In genomic region chrX:14351889-14352288, GRCh38 we compare ENCODE assay signal across 23 cellular contexts.
A peak's percentile ranks its signal among the peaks of the same experiment; 100 is the strongest.
DNase-seq lines count a peak whose midpoint lies in the region; ATAC-seq, FAIRE-seq and TF ChIP-seq lines count a peak whose summit lies in the region.
"Had no signal": no experiment of that assay in that cellular context is flagged by ENCODE, and none has a peak within 500 bp of the region (broad histone marks: within the 10 kb centered on the region; RNA-seq: fewer than 3 reads in every experiment).

No MANE protein-coding gene starts in this region.

- ATAC-seq in WTC11: peak; percentile 88
- ATAC-seq: naive thymus-derived CD8-positive, alpha-beta T cell had no signal

- H3K9me3 ChIP-seq in neuronal stem cell (replicated peaks in 1 of 2; ENCODE audit: control insufficient read depth in 2 of 2, insufficient read depth in 1 of 2, low read depth in 1 of 2, low read length in 2 of 2): no peaks in the 10 kb centered on the region
- H3K9me3 ChIP-seq in effector memory CD4-positive, alpha-beta T cell (ENCODE audit: control insufficient read depth, low read length): no peaks in the 10 kb centered on the region
- H3K9me3 ChIP-seq: BE2C, prostate gland, SJCRH30 had no signal

- no peak overlapping the region for H3K18ac ChIP-seq in neuronal stem cell (ENCODE audit: low read length)

- POLR2A ChIA-PET in WTC11 (lab: Charles Lee): no interaction called here

- H3K27ac Mint-ChIP-seq in WTC11: peak overlapping the region; percentile 83
- H3K27ac Mint-ChIP-seq: naive thymus-derived CD8-positive, alpha-beta T cell; type B pancreatic cell had no signal

- H2BK120ac ChIP-seq in neuronal stem cell (ENCODE audit: low read depth, low read length): no peak overlapping the region

- peak in 2 of 3 experiments; percentile 63 to 90 for DNase-seq in NCI-H1417 (lab: John Stamatoyannopoulos, UW)
- no peak for DNase-seq in NCI-H1417 treated with DMSO at 0.1 percent for 48 hours (lab: John Stamatoyannopoulos, UW)
- peak; percentile 92 for DNase-seq in NCI-H146 (lab: John Stamatoyannopoulos, UW)
- DNase-seq in WTC11 (ENCODE audit: low spot score): no peak
- peak; percentile 17 for DNase-seq in neuronal stem cell (ENCODE audit: low spot score)
- no peak for DNase-seq in GDM1 (lab: John Stamatoyannopoulos, UW)
- DNase-seq in effector memory CD4-positive, alpha-beta T cell: no peak
- DNase-seq in frontal cortex (ENCODE audit: low spot score in 2 of 2): no peak
- DNase-seq: 8988T; activated CD4-positive, alpha-beta T cell treated with anti-CD3 and anti-CD28 coated beads, Interleukin-2, amount 50 U/mL, for 48 hours; activated naive CD4-positive, alpha-beta T cell treated with anti-CD3 and anti-CD28 coated beads, Interleukin-2, amount 50 U/mL, for 16 hours; BE2C; islet precursor cell; naive thymus-derived CD8-positive, alpha-beta T cell; NCI-H187 treated with DMSO at 0.1 percent for 48 hours; NCI-H774 had no signal

- peaks cover 7 to 9% of the 10 kb centered on the region in 2 donors for H3K4me1 ChIP-seq in neuronal stem cell (ENCODE audit: control insufficient read depth in 2 of 2, insufficient read depth in 1 of 2, low read depth in 1 of 2, low read length in 2 of 2)
- H3K4me1 ChIP-seq in effector memory CD4-positive, alpha-beta T cell (ENCODE audit: control insufficient read depth, insufficient read depth, low read length, poor library complexity, severe bottlenecking): no peaks in the 10 kb centered on the region
- H3K4me1 ChIP-seq: BE2C, prostate gland, SJCRH30 had no signal

- no peak for TF ChIP-seq CTCF in WTC11 (IDR thresholded peaks at IDR 0.05)

- no peak overlapping the region for H3K23ac ChIP-seq in neuronal stem cell (ENCODE audit: low read depth, low read length, poor library complexity)

- H3K14ac ChIP-seq in neuronal stem cell (ENCODE audit: low read length): no peak overlapping the region

- no peak overlapping the region for H2AK5ac ChIP-seq in neuronal stem cell (ENCODE audit: low read depth, low read length)

- no peak overlapping the region for H2BK12ac ChIP-seq in neuronal stem cell (ENCODE audit: low read length)

- H2BK15ac ChIP-seq in neuronal stem cell (ENCODE audit: low read length): no peak overlapping the region

- peaks cover 21% of the 10 kb centered on the region for H3K36me3 Mint-ChIP-seq in WTC11
- H3K36me3 Mint-ChIP-seq: naive thymus-derived CD8-positive, alpha-beta T cell; type B pancreatic cell had no signal

- peaks cover 30% of the 10 kb centered on the region for H3K9me3 Mint-ChIP-seq in WTC11

- no peak overlapping the region for H4K8ac ChIP-seq in neuronal stem cell (ENCODE audit: low read depth, low read length)

- H3K27me3 ChIP-seq in neuronal stem cell (ENCODE audit: control insufficient read depth in 3 of 3, insufficient read depth in 3 of 3, low read depth in 1 of 3, low read length in 3 of 3): no peaks in the 10 kb centered on the region
- no peaks in the 10 kb centered on the region for H3K27me3 ChIP-seq in effector memory CD4-positive, alpha-beta T cell (replicated peaks; ENCODE audit: control insufficient read depth, insufficient read depth, low read length, poor library complexity, severe bottlenecking)
- H3K27me3 ChIP-seq: BE2C, SJCRH30 had no signal

- H3K36me3 ChIP-seq in neuronal stem cell (replicated peaks in 1 of 2; ENCODE audit: control insufficient read depth in 2 of 2, insufficient read depth in 2 of 2, low read length in 2 of 2): no peaks in the 10 kb centered on the region
- no peaks in the 10 kb centered on the region for H3K36me3 ChIP-seq in effector memory CD4-positive, alpha-beta T cell (ENCODE audit: control insufficient read depth, insufficient read depth, low read length)
- H3K36me3 ChIP-seq: BE2C, prostate gland, SJCRH30 had no signal

- no peak overlapping the region for H3K9ac ChIP-seq in neuronal stem cell (ENCODE audit: low read depth, low read length, poor library complexity)

- no peak overlapping the region for H2BK5ac ChIP-seq in neuronal stem cell (ENCODE audit: low read length)

- CTCF ChIA-PET in WTC11 (lab: Charles Lee): interaction anchor here (1.6 kb wide), 1 partner anchor 11 kb away, joined by 5 read pairs; no protein-coding TSS in a partner anchor

- no peak overlapping the region for H3K27ac ChIP-seq in neuronal stem cell (replicated peaks; ENCODE audit: low read length)
- no peak overlapping the region for H3K27ac ChIP-seq in effector memory CD4-positive, alpha-beta T cell (ENCODE audit: insufficient read depth, low read length, poor library complexity, severe bottlenecking)
- H3K27ac ChIP-seq: prostate gland, SJCRH30 had no signal

- H2AFZ ChIP-seq in neuronal stem cell (ENCODE audit: low read length): no peak overlapping the region

- no peaks in the 10 kb centered on the region for H3K79me1 ChIP-seq in neuronal stem cell (ENCODE audit: low read depth, low read length)

- no peak overlapping the region for H3K4me3 Mint-ChIP-seq in WTC11
- H3K4me3 Mint-ChIP-seq: naive thymus-derived CD8-positive, alpha-beta T cell; type B pancreatic cell had no signal

- no CpG with 5 or more reads among the region's 4 CpGs for WGBS in neuronal stem cell (ENCODE audit: extremely low coverage in 2 of 2, insufficient read length in 2 of 2, insufficient replicate concordance in 1 of 2), 2 donors

- no peak for FAIRE-seq in frontal cortex (lab: Jason Lieb, UNC)
- FAIRE-seq: astrocyte, GM12891, H54 had no signal

- H4K91ac ChIP-seq in neuronal stem cell (ENCODE audit: low read depth, low read length, poor library complexity): no peak overlapping the region

- H3K27me3 Mint-ChIP-seq in WTC11 (ENCODE audit: low read depth): no peaks in the 10 kb centered on the region
- H3K27me3 Mint-ChIP-seq: naive thymus-derived CD8-positive, alpha-beta T cell; type B pancreatic cell had no signal

- H3K4me2 ChIP-seq in neuronal stem cell (ENCODE audit: insufficient read depth, low read length, poor library complexity, severe bottlenecking): no peak overlapping the region

- no peak overlapping the region for H3K4ac ChIP-seq in neuronal stem cell (ENCODE audit: low read length)

- H3K4me1 Mint-ChIP-seq in WTC11: peaks cover 28% of the 10 kb centered on the region
- H3K4me1 Mint-ChIP-seq: naive thymus-derived CD8-positive, alpha-beta T cell had no signal

- H3K4me3 ChIP-seq in neuronal stem cell (ENCODE audit: low read length in 2 of 2): no peak overlapping the region
- no peak overlapping the region for H3K4me3 ChIP-seq in effector memory CD4-positive, alpha-beta T cell (ENCODE audit: insufficient read depth, low read depth, low read length, poor library complexity, severe bottlenecking)
- H3K4me3 ChIP-seq: prostate gland, SJCRH30, skin epidermis had no signal

TF ChIP-seq in WTC11, 78 proteins besides CTCF, POLR2A, EP300 and RAD21:
- TF ChIP-seq TP53 (CRISPR knock-in tag; IDR thresholded peaks at IDR 0.05) (no peak), ZNF138 (CRISPR knock-in tag; conservative IDR thresholded peaks at IDR 0.05) (no peak)
TF ChIP-seq in WTC11: peak in this region for 0.

Comparison
In these comparisons a context has a peak if more than half of its experiments do, and no peak if none do; other contexts are left out.
1. DNase-seq: peak in NCI-H1417 (2 of 3), NCI-H146 (single experiment) and neuronal stem cell (single experiment); none in NCI-H1417 treated with DMSO at 0.1 percent for 48 hours (single experiment), WTC11 (single experiment), GDM1 (single experiment), effector memory CD4-positive, alpha-beta T cell (0 of 3) and frontal cortex (0 of 2).